Comparison of ENCODE assay signal across 9 cellular contexts in the genomic region with DNA sequence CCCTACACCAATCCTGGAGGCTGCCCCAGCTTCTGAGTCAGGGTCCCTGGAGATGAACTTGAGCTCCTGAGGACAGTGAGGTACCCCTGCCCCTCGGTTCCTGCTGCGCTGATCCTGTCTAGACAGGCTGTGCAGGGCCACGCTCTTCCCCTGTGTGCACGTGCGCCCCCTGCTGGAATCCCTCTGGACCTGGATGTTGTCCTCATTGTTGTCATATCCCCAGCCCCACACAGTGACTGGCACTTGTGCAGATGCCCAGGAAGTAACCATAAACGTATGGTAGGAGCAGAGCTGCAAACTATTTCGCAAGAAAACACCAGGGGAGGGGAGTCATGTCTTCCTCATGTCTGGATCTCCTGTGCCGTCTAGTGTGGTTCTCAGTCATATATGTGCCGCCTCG.
A peak's percentile ranks its signal among the peaks of the same experiment; 100 is the strongest.
DNase-seq lines count a peak whose midpoint lies in the region; ATAC-seq, FAIRE-seq and TF ChIP-seq lines count a peak whose summit lies in the region.
"Had no signal": no experiment of that assay in that cellular context is flagged by ENCODE, and none has a peak within 500 bp of the region (broad histone marks: within the 10 kb centered on the region; RNA-seq: fewer than 3 reads in every experiment).

No MANE protein-coding gene starts in this region.

- peak; percentile 77 for ATAC-seq in IMR-90 (ENCODE audit: low read depth)

- H2AK9ac ChIP-seq in IMR-90 (replicated peaks; ENCODE audit: low read depth, low read length, poor library complexity), result no peak overlapping the region

- H2BK15ac ChIP-seq in IMR-90 (ENCODE audit: low read depth, low read length), result no peak overlapping the region

- no peak for TF ChIP-seq POLR2A in IMR-90 (IDR thresholded peaks at IDR 0.05; ENCODE audit: low read depth, low read length)

- H2AK5ac ChIP-seq in IMR-90 (ENCODE audit: low read depth, low read length), result no peak overlapping the region

- no peak overlapping the region for H2AFZ ChIP-seq in IMR-90 (replicated peaks; ENCODE audit: low read length, poor library complexity)

- no peak overlapping the region for H2BK5ac ChIP-seq in IMR-90 (ENCODE audit: low read depth, low read length, poor library complexity, severe bottlenecking)

- POLR2A ChIA-PET in BJ (lab: Charles Lee), result no interaction called here
- POLR2A ChIA-PET in IMR-90 (lab: Charles Lee; ENCODE audit: unreplicated experiment), result no interaction called here

- no peaks in the 10 kb centered on the region for H4K20me1 ChIP-seq in IMR-90 (ENCODE audit: insufficient read depth, low read length)

- no peak for DNase-seq in BJ (ENCODE audit: low read depth)
- DNase-seq in IMR-90, result peak; percentile 16
- peak; percentile 16 for DNase-seq in T-helper 9 cell
- DNase-seq in dermis blood vessel endothelial cell, result peak; percentile 78
- peak; percentile 88 for DNase-seq in mesenteric fat pad (ENCODE audit: low spot score)
- no peak for DNase-seq in type B pancreatic cell (ENCODE audit: extremely low spot score, unreplicated experiment)
- no peak for DNase-seq in NCI-H2196 (lab: John Stamatoyannopoulos, UW; ENCODE audit: unreplicated experiment)
- no peak for DNase-seq in kidney

- no peaks in the 10 kb centered on the region for H3K36me3 ChIP-seq in BJ (ENCODE audit: control insufficient read depth, insufficient read depth, low read length)
- no peaks in the 10 kb centered on the region for H3K36me3 ChIP-seq in IMR-90 (ENCODE audit: control insufficient read depth, insufficient read depth, low read length)
- H3K36me3 ChIP-seq in kidney (ENCODE audit: control insufficient read depth in 1 of 2, insufficient read depth in 2 of 2, low read length in 2 of 2), result peaks cover 0 to 4% of the 10 kb centered on the region in 2 donors
- H3K36me3 ChIP-seq: HAP-1 had no signal

- no peak overlapping the region for H3K9ac ChIP-seq in IMR-90 (ENCODE audit: low read depth, low read length)
- no peak overlapping the region for H3K9ac ChIP-seq in kidney (ENCODE audit: low read length in 2 of 2)

- H3K4me1 ChIP-seq in IMR-90 (ENCODE audit: control insufficient read depth, insufficient read depth, low read length) (no peaks in the 10 kb centered on the region), kidney (ENCODE audit: control insufficient read depth in 1 of 2, insufficient read depth in 1 of 2, low read depth in 1 of 2, low read length in 2 of 2) (no peaks in the 10 kb centered on the region)
- H3K4me1 ChIP-seq: HAP-1 had no signal

- no peak for FAIRE-seq in kidney (lab: Jason Lieb, UNC)

- dilution Hi-C loops in IMR-90 (cut with HindIII; ENCODE audit: low sequenced_read_pairs, unreplicated experiment), result no loop called here

- no peaks in the 10 kb centered on the region for H3K36me3 Mint-ChIP-seq in type B pancreatic cell

- no peak overlapping the region for H4K91ac ChIP-seq in IMR-90 (ENCODE audit: insufficient read depth, low read depth, low read length)

- H3K18ac ChIP-seq in IMR-90 (ENCODE audit: low read depth, low read length), result no peak overlapping the region

- in situ Hi-C loops in IMR-90 (cut with MboI; ENCODE audit: low sequenced_read_pairs), result no loop called here

- H3K4me3 ChIP-seq in BJ (ENCODE audit: low read depth, low read length) (no peak overlapping the region), IMR-90 (ENCODE audit: insufficient read depth, low read depth, low read length) (no peak overlapping the region), kidney (ENCODE audit: low read length in 2 of 2) (no peak overlapping the region)
- H3K4me3 ChIP-seq: HAP-1 had no signal

- H3K9me1 ChIP-seq in IMR-90 (ENCODE audit: insufficient read depth, low read length), result no peaks in the 10 kb centered on the region

- H3K79me1 ChIP-seq in IMR-90 (ENCODE audit: low read depth in 1 of 2, low read length in 2 of 2), result no peaks in the 10 kb centered on the region

- H3K4me1 Mint-ChIP-seq in type B pancreatic cell (ENCODE audit: unreplicated experiment), result no peaks in the 10 kb centered on the region

- no peak overlapping the region for H3K14ac ChIP-seq in IMR-90 (replicated peaks; ENCODE audit: low read depth, low read length)

- TF ChIP-seq RAD21 in IMR-90 (IDR thresholded peaks at IDR 0.05; ENCODE audit: low read length), result peak; percentile 39; the same call in 1 of the 2 replicates

- H3K27ac Mint-ChIP-seq in type B pancreatic cell, result no peak overlapping the region

- CTCF ChIA-PET in BJ (lab: Yijun Ruan, JAX) (interaction anchor here (0.8 to 1.3 kb wide), 3 partner anchors 13 to 15 kb away, joined by 3 to 6 read pairs (median 4); no protein-coding TSS in a partner anchor), IMR-90 (lab: Yijun Ruan, JAX) (no interaction called here)

- H3K4me2 ChIP-seq in IMR-90 (ENCODE audit: low read depth, low read length), result no peak overlapping the region

- no peak overlapping the region for H3K23ac ChIP-seq in IMR-90 (ENCODE audit: low read depth, low read length)

- H3K9me3 ChIP-seq in IMR-90 (ENCODE audit: control insufficient read depth, insufficient read depth, low read length), result peaks cover 2% of the 10 kb centered on the region
- peaks cover 0 to 8% of the 10 kb centered on the region in 2 donors for H3K9me3 ChIP-seq in kidney (ENCODE audit: control insufficient read depth in 1 of 2, low read length in 2 of 2)
- H3K9me3 ChIP-seq: HAP-1 had no signal

- intact Hi-C loops in IMR-90 (cut with micrococcal nuclease), result loop anchor here (10.0 kb wide), 1 partner anchor 131 kb away; no protein-coding TSS in a partner anchor
- intact Hi-C loops in kidney (cut with DNase I), result no loop called here

- H2BK120ac ChIP-seq in IMR-90 (ENCODE audit: low read depth, low read length), result no peak overlapping the region

- BruUV-seq in IMR-90 (replicated peaks; lab: Mats Ljungman, UMichigan), result no TSS peak

- no peak overlapping the region for H3K4ac ChIP-seq in IMR-90 (ENCODE audit: low read depth, low read length)

- H3K9me3 Mint-ChIP-seq in type B pancreatic cell, result no peaks in the 10 kb centered on the region

- no peaks in the 10 kb centered on the region for H3K27me3 ChIP-seq in BJ (ENCODE audit: control insufficient read depth, insufficient read depth, low read length)
- no peaks in the 10 kb centered on the region for H3K27me3 ChIP-seq in IMR-90 (ENCODE audit: control insufficient read depth, insufficient read depth, low read length)

- H4K5ac ChIP-seq in IMR-90 (ENCODE audit: low read depth, low read length), result no peak overlapping the region

- whole genome bisulfite sequencing in IMR-90 (ENCODE audit: extremely low coverage in 2 of 2, insufficient read length in 1 of 2), 2 experiments, result 49% methylated on average over 8 of the region's 10 CpGs; no CpG with 5 or more reads in 1 of the 2 experiments

- no peak overlapping the region for H3K4me3 Mint-ChIP-seq in type B pancreatic cell

- no peak overlapping the region for H3K56ac ChIP-seq in IMR-90 (ENCODE audit: extremely low read depth, insufficient read depth, low read length)

- no peak overlapping the region for H2BK20ac ChIP-seq in IMR-90 (ENCODE audit: low read depth, low read length)

- TF ChIP-seq CTCF in BJ (IDR thresholded peaks at IDR 0.05; ENCODE audit: insufficient read depth, low read depth, low read length) (peak; percentile 35; the same call in 1 of the 2 replicates), IMR-90 (conservative IDR thresholded peaks at IDR 0.05; ENCODE audit: low read depth, low read length) (peak; percentile 48), type B pancreatic cell (conservative IDR thresholded peaks at IDR 0.05) (peak; percentile 74), kidney (IDR thresholded peaks at IDR 0.05; ENCODE audit: borderline replicate concordance, extremely low read depth, insufficient read depth) (no peak)

- H3K27ac ChIP-seq in IMR-90 (ENCODE audit: insufficient read depth, low read length), result no peak overlapping the region
- H3K27ac ChIP-seq in kidney (ENCODE audit: low read depth in 2 of 2, low read length in 2 of 2), result no peak overlapping the region

- no peak overlapping the region for H4K8ac ChIP-seq in IMR-90 (ENCODE audit: low read depth in 2 of 2, low read length in 2 of 2)

- no peaks in the 10 kb centered on the region for H3K27me3 Mint-ChIP-seq in type B pancreatic cell

TF ChIP-seq in IMR-90, 13 proteins besides CTCF, POLR2A, EP300 and RAD21:
- TF ChIP-seq SMC3 (IDR thresholded peaks at IDR 0.05; ENCODE audit: low read depth, low read length) (peak; percentile 39), CEBPB (IDR thresholded peaks at IDR 0.05; ENCODE audit: low read depth, low read length) (peak; percentile 78), MXI1 (IDR thresholded peaks at IDR 0.05; ENCODE audit: borderline replicate concordance, low read depth, low read length) (no peak), CHD1 (IDR thresholded peaks at IDR 0.05; ENCODE audit: low read depth, low read length) (no peak)

Comparison
In these comparisons a context has a peak if more than half of its experiments do, and no peak if none do; other contexts are left out.
1. DNase-seq: peak in IMR-90 (single experiment), T-helper 9 cell (single experiment), dermis blood vessel endothelial cell (single experiment) and mesenteric fat pad (single experiment); none in BJ (single experiment), type B pancreatic cell (single experiment), NCI-H2196 (single experiment) and kidney (single experiment).